21 cellular contexts compared by ENCODE assay signal in genomic region chr5:84693256-84693655, GRCh38.
DNase-seq lines count a peak whose midpoint lies in the region; TF ChIP-seq lines count a peak whose summit lies in the region.
"Had no signal": no experiment of that assay in that cellular context is flagged by ENCODE, and none has a peak within 500 bp of the region (broad histone marks: within the 10 kb centered on the region; RNA-seq: fewer than 3 reads in every experiment).

No MANE protein-coding gene starts in this region.

- DNase-seq in Ammon's horn (ENCODE audit: low spot score) (peak; percentile 38), fibroblast of peridontal ligament (ENCODE audit: extremely low read depth) (peak; percentile 12), pons (ENCODE audit: low spot score) (peak; percentile 62), WERI-Rb-1 (no peak), ureter (ENCODE audit: low spot score) (no peak), OCI-LY7 (ENCODE audit: low spot score) (no peak), Peyer's patch (no peak)
- DNase-seq: Caco-2; CD4-positive, CD25-positive, alpha-beta regulatory T cell; GM23248; HCEC 1CT; Kasumi-1; MM.1S; NCI-H1092 treated with DMSO at 0.1 percent for 48 hours; NCI-H2081; NCI-H2171 treated with DMSO at 0.1 percent for 48 hours; NCI-H446; NCI-H526 treated with DMSO at 0.1 percent for 48 hours; SHP77 had no signal

- H2AFZ ChIP-seq in OCI-LY7 (ENCODE audit: low read length): no peak overlapping the region
- H2AFZ ChIP-seq: GM23248 had no signal

- no peak for TF ChIP-seq POLR2A in Peyer's patch (IDR thresholded peaks at IDR 0.05)

- BruUV-seq in OCI-LY7 (replicated peaks; lab: Mats Ljungman, UMichigan): no TSS peak

- no peaks in the 10 kb centered on the region for H3K36me3 ChIP-seq in WERI-Rb-1
- H3K36me3 ChIP-seq in OCI-LY7 (ENCODE audit: insufficient read depth, low read length): no peaks in the 10 kb centered on the region
- no peaks in the 10 kb centered on the region for H3K36me3 ChIP-seq in Peyer's patch

- intact Hi-C loops in OCI-LY7 (cut with micrococcal nuclease; ENCODE audit: unreplicated experiment): no loop called here

- H3K27ac ChIP-seq in angular gyrus (ENCODE audit: low read depth, low read length) (peak overlapping the region; percentile 82), WERI-Rb-1 (no peak overlapping the region), OCI-LY7 (ENCODE audit: low read depth, low read length, poor library complexity, severe bottlenecking) (no peak overlapping the region), Peyer's patch (no peak overlapping the region)
- H3K27ac ChIP-seq: 22Rv1, GM23248 had no signal

- no peak for TF ChIP-seq CTCF in WERI-Rb-1 (IDR thresholded peaks at IDR 0.05; ENCODE audit: low read depth, low read length)
- TF ChIP-seq CTCF in OCI-LY7 (conservative IDR thresholded peaks at IDR 0.05; ENCODE audit: low read length): no peak
- TF ChIP-seq CTCF in Peyer's patch (IDR thresholded peaks at IDR 0.05): no peak

- H3K4me3 ChIP-seq in WERI-Rb-1 (ENCODE audit: low read depth, low read length): no peak overlapping the region
- H3K4me3 ChIP-seq in OCI-LY7 (ENCODE audit: low read depth, low read length, poor library complexity, severe bottlenecking): no peak overlapping the region
- no peak overlapping the region for H3K4me3 ChIP-seq in Peyer's patch
- H3K4me3 ChIP-seq: GM23248 had no signal

- no peaks in the 10 kb centered on the region for H3K9me2 ChIP-seq in OCI-LY7 (ENCODE audit: insufficient read depth, low read length)

- H3K79me2 ChIP-seq in OCI-LY7 (ENCODE audit: insufficient read depth, low read depth, low read length): no peaks in the 10 kb centered on the region

- H4K20me1 ChIP-seq in OCI-LY7 (ENCODE audit: insufficient read depth, low read length): no peaks in the 10 kb centered on the region

- H3K4me2 ChIP-seq in OCI-LY7 (ENCODE audit: low read length): no peak overlapping the region

- no peaks in the 10 kb centered on the region for H3K9me3 ChIP-seq in WERI-Rb-1 (ENCODE audit: severe bottlenecking)
- H3K9me3 ChIP-seq in OCI-LY7 (ENCODE audit: low read length): no peaks in the 10 kb centered on the region
- no peaks in the 10 kb centered on the region for H3K9me3 ChIP-seq in Peyer's patch
- H3K9me3 ChIP-seq: Caco-2 had no signal

- no peaks in the 10 kb centered on the region for H3K4me1 ChIP-seq in OCI-LY7 (ENCODE audit: insufficient read depth, low read length, poor library complexity, severe bottlenecking)
- no peaks in the 10 kb centered on the region for H3K4me1 ChIP-seq in Peyer's patch
- H3K4me1 ChIP-seq: Caco-2 had no signal

- POLR2A ChIA-PET in OCI-LY7 (lab: Charles Lee): interaction anchor here (0.6 kb wide), 1 partner anchor 75 kb away, joined by 3 read pairs; no protein-coding TSS in a partner anchor

- CTCF ChIA-PET in OCI-LY7 (lab: Charles Lee; ENCODE audit: unreplicated experiment): no interaction called here

- no peaks in the 10 kb centered on the region for H3K27me3 ChIP-seq in WERI-Rb-1 (ENCODE audit: insufficient read depth, low read depth, severe bottlenecking)
- H3K27me3 ChIP-seq in Peyer's patch: no peaks in the 10 kb centered on the region

Comparison
In these comparisons a context has a peak if more than half of its experiments do, and no peak if none do; other contexts are left out.
1. DNase-seq: peak in Ammon's horn (single experiment), fibroblast of peridontal ligament (single experiment) and pons (single experiment); none in WERI-Rb-1 (single experiment), ureter (single experiment), OCI-LY7 (single experiment) and Peyer's patch (0 of 3).